Comparison of ENCODE assay signal across 8 cellular contexts in genomic region chr10:110305767-110306451, GRCh38. TPM values are rescaled to one million over a fixed set of nuclear protein-coding genes. Genes with fewer than 3 reads are reported as not detected.
DNase-seq lines count a peak whose midpoint lies in the region; ATAC-seq and TF ChIP-seq lines count a peak whose summit lies in the region.

No MANE protein-coding gene starts in this region.

- peaks cover 11% of the 10 kb centered on the region for H3F3A ChIP-seq in neural progenitor cell (ENCODE audit: low read depth)

- H3K36me3 ChIP-seq in neural progenitor cell = peaks cover 12% of the 10 kb centered on the region
- peaks cover 0 to 3% of the 10 kb centered on the region in 2 donors for H3K36me3 ChIP-seq in aorta (ENCODE audit: control insufficient read depth in 1 of 2, insufficient read depth in 2 of 2, low read length in 1 of 2)

- H3K4me2 ChIP-seq in neural progenitor cell = peak overlapping the region; percentile 74

- H3K27me3 ChIP-seq in neural progenitor cell = no peaks in the 10 kb centered on the region
- no peaks in the 10 kb centered on the region for H3K27me3 ChIP-seq in aorta (ENCODE audit: control insufficient read depth in 1 of 2, insufficient read depth in 2 of 2, low read length in 1 of 2)

- H3K9me3 ChIP-seq in neural progenitor cell (ENCODE audit: low read depth) = no peaks in the 10 kb centered on the region
- H3K9me3 ChIP-seq in aorta (ENCODE audit: control insufficient read depth, low read length) = no peaks in the 10 kb centered on the region

- peak; percentile 44 for DNase-seq in COR-L47 (lab: John Stamatoyannopoulos, UW)
- DNase-seq in HUDEP-2 (lab: John Stamatoyannopoulos, UW; ENCODE audit: unreplicated experiment in 76 of 76) = peak in 48 of 76 experiments; percentile 1 to 77 (median 44)
- peak; percentile 96 for DNase-seq in NOMO-1 treated with DMSO at 0.1 percent for 48 hours (lab: John Stamatoyannopoulos, UW; ENCODE audit: unreplicated experiment)
- no peak for DNase-seq in activated T-cell treated with anti-CD3 and anti-CD28 coated beads, Interleukin-2, amount 50 U/mL, for 24 hours
- peak; percentile 94 for DNase-seq in fibroblast of pulmonary artery (ENCODE audit: low read depth)
- peak; percentile 71 for DNase-seq in neural progenitor cell (ENCODE audit: low spot score)
- DNase-seq in aorta = no peak

- H3K4me3 ChIP-seq in fibroblast of pulmonary artery (replicated peaks; ENCODE audit: low read depth, low read length) (peak overlapping the region; percentile 92), neural progenitor cell (no peak overlapping the region), aorta (ENCODE audit: low read length in 2 of 2) (no peak overlapping the region)

- H3K9ac ChIP-seq in neural progenitor cell = no peak overlapping the region

- peaks cover 9% of the 10 kb centered on the region for H3K4me1 ChIP-seq in neural progenitor cell
- peaks cover 3% of the 10 kb centered on the region in 2 donors for H3K4me1 ChIP-seq in aorta (ENCODE audit: control insufficient read depth in 1 of 2, insufficient read depth in 2 of 2, low read length in 2 of 2)

- intact Hi-C loops in aorta (cut with DNase I) = loop anchor here (2.0 to 5.0 kb wide), 2 partner anchors 191 to 196 kb away; partner anchors contain the start of gene DUSP5 (in 1 of the 2)

- H3K79me2 ChIP-seq in neural progenitor cell (ENCODE audit: low read depth) = peaks cover 38% of the 10 kb centered on the region

- H3K27ac ChIP-seq in neural progenitor cell (peak overlapping the region; percentile 91), aorta (ENCODE audit: low read depth in 1 of 2, low read length in 2 of 2) (peak overlapping the region in 1 of 2 donors; percentile 96)

- TF ChIP-seq CTCF in fibroblast of pulmonary artery (IDR thresholded peaks at IDR 0.05; ENCODE audit: low read length, missing control alignments) (peak; percentile 75), neural progenitor cell (IDR thresholded peaks at IDR 0.05) (peak; percentile 68)

- H3K4me1 Mint-ChIP-seq in activated T-cell treated with anti-CD3 and anti-CD28 coated beads, Interleukin-2, amount 50 U/mL, for 24 hours (ENCODE audit: low read depth) = peaks cover 50% of the 10 kb centered on the region
- peaks cover 31% of the 10 kb centered on the region for H3K4me1 Mint-ChIP-seq in neural progenitor cell

- H3K27ac Mint-ChIP-seq in activated T-cell treated with anti-CD3 and anti-CD28 coated beads, Interleukin-2, amount 50 U/mL, for 24 hours = peak overlapping the region; percentile 99
- peak overlapping the region; percentile 43 for H3K27ac Mint-ChIP-seq in neural progenitor cell

- H2AFZ ChIP-seq in neural progenitor cell (replicated peaks) = peak overlapping the region; percentile 18

- ATAC-seq in GM19467 (IDR thresholded peaks at IDR 0.05; ENCODE audit: unreplicated experiment) = peak; percentile 54
- ATAC-seq in aorta (ENCODE audit: low FRiP score) = peak; percentile 74

- no peaks in the 10 kb centered on the region for H3K27me3 Mint-ChIP-seq in activated T-cell treated with anti-CD3 and anti-CD28 coated beads, Interleukin-2, amount 50 U/mL, for 24 hours
- peaks cover 2% of the 10 kb centered on the region for H3K27me3 Mint-ChIP-seq in neural progenitor cell (ENCODE audit: insufficient read depth, low read depth)

- H3K36me3 Mint-ChIP-seq in activated T-cell treated with anti-CD3 and anti-CD28 coated beads, Interleukin-2, amount 50 U/mL, for 24 hours (ENCODE audit: low read depth) = peaks cover 39% of the 10 kb centered on the region
- peaks cover 3% of the 10 kb centered on the region for H3K36me3 Mint-ChIP-seq in neural progenitor cell

- 51 to 57% methylated on average over 17 of the region's 17 CpGs for whole genome bisulfite sequencing in aorta, 2 donors

- H3K9me3 Mint-ChIP-seq in activated T-cell treated with anti-CD3 and anti-CD28 coated beads, Interleukin-2, amount 50 U/mL, for 24 hours = no peaks in the 10 kb centered on the region
- H3K9me3 Mint-ChIP-seq in neural progenitor cell = no peaks in the 10 kb centered on the region

- H3K4me3 Mint-ChIP-seq in activated T-cell treated with anti-CD3 and anti-CD28 coated beads, Interleukin-2, amount 50 U/mL, for 24 hours = peak overlapping the region; percentile 95
- peak overlapping the region; percentile 92 for H3K4me3 Mint-ChIP-seq in neural progenitor cell

- peaks cover 34% of the 10 kb centered on the region for H4K20me1 ChIP-seq in neural progenitor cell (ENCODE audit: low read depth)

RNA-seq across cellular contexts. Expression of gene SMNDC1, which starts 1.2 kb away (rescaled TPM):
- total RNA-seq in neural progenitor cell (ENCODE audit: low replicate concordance) (11.7 and 18.1 TPM in 2 replicates), aorta (10 to 100 TPM; 31.9 to 34.2 TPM)
- 10 to 100 TPM; 18.2 to 19.0 TPM for polyA plus RNA-seq in aorta

Comparison
In these comparisons a context has a peak if more than half of its experiments do, and no peak if none do; other contexts are left out.
1. DNase-seq: peak in COR-L47 (single experiment), HUDEP-2 (48 of 76), NOMO-1 treated with DMSO at 0.1 percent for 48 hours (single experiment), fibroblast of pulmonary artery (single experiment) and neural progenitor cell (single experiment); none in activated T-cell treated with anti-CD3 and anti-CD28 coated beads, Interleukin-2, amount 50 U/mL, for 24 hours (single experiment) and aorta (0 of 2).